In genomic region chr14:19380137-19380536, GRCh38 we compare ENCODE assay signal across 19 cellular contexts. TPM values are rescaled to one million over a fixed set of nuclear protein-coding genes. Genes with fewer than 3 reads are reported as not detected.
"Had no signal": no experiment of that assay in that cellular context is flagged by ENCODE, and none has a peak within 500 bp of the region (broad histone marks: within the 10 kb centered on the region; RNA-seq: fewer than 3 reads in every experiment).

No MANE protein-coding gene starts in this region.

RNA-seq across cellular contexts. Expression of gene POTEG, which starts 54.0 kb away (rescaled TPM):
- total RNA-seq: chondrocyte, colonic mucosa, dermis microvascular lymphatic vessel endothelial cell, endodermal cell, esophagus mucosa, esophagus squamous epithelium, gastrocnemius medialis, glomerular endothelial cell, heart right ventricle, left colon, left lung, left ventricle myocardium superior, lower lobe of right lung, lung microvascular endothelial cell, mesenteric fat pad, mesothelial cell of epicardium, mucosa of descending colon, myocyte had no signal
- polyA plus RNA-seq: heart right ventricle, keratinocyte had no signal
